In the genomic region with DNA sequence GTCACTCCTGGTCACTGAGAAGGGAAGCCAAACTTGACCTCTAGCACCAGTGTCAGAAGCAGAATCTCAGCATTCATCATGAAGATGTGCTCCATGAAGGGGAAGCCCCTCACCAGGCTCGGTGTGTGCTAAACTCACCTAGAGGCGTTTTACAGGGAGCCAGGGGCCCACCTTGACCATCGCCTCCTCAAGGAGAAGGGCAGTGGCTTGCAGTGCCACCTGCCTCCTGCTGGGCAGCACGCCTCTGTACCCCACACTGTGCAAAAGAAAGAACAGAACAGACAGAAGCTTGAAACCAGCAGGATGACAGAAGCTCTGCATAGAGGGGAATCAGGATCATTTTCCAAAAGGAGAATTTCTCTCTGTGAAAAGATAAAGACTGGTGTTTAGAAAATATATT, we compare ENCODE assay signal across 2 cellular contexts.
TF ChIP-seq lines count a peak whose summit lies in the region.

No MANE protein-coding gene starts in this region.

TF ChIP-seq in GM23338, 12 proteins besides CTCF, POLR2A, EP300 and RAD21 (continues in another document):
- TF ChIP-seq STAT1 (IDR thresholded peaks at IDR 0.05; ENCODE audit: unreplicated experiment) = no peak
- no peak for TF ChIP-seq EZH2 (IDR thresholded peaks at IDR 0.05; ENCODE audit: low read depth, unreplicated experiment)
- no peak for TF ChIP-seq POLR2AphosphoS5 (IDR thresholded peaks at IDR 0.05; ENCODE audit: low read depth)
- no peak for TF ChIP-seq CREB1 (CRISPR knock-in tag; IDR thresholded peaks at IDR 0.05; ENCODE audit: low read depth)
- TF ChIP-seq NANOG (IDR thresholded peaks at IDR 0.05; ENCODE audit: borderline replicate concordance) = no peak
- TF ChIP-seq, protein P1, sequence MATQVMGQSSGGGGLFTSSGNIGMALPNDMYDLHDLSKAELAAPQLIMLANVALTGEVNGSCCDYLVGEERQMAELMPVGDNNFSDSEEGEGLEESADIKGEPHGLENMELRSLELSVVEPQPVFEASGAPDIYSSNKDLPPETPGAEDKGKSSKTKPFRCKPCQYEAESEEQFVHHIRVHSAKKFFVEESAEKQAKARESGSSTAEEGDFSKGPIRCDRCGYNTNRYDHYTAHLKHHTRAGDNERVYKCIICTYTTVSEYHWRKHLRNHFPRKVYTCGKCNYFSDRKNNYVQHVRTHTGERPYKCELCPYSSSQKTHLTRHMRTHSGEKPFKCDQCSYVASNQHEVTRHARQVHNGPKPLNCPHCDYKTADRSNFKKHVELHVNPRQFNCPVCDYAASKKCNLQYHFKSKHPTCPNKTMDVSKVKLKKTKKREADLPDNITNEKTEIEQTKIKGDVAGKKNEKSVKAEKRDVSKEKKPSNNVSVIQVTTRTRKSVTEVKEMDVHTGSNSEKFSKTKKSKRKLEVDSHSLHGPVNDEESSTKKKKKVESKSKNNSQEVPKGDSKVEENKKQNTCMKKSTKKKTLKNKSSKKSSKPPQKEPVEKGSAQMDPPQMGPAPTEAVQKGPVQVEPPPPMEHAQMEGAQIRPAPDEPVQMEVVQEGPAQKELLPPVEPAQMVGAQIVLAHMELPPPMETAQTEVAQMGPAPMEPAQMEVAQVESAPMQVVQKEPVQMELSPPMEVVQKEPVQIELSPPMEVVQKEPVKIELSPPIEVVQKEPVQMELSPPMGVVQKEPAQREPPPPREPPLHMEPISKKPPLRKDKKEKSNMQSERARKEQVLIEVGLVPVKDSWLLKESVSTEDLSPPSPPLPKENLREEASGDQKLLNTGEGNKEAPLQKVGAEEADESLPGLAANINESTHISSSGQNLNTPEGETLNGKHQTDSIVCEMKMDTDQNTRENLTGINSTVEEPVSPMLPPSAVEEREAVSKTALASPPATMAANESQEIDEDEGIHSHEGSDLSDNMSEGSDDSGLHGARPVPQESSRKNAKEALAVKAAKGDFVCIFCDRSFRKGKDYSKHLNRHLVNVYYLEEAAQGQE (IDR thresholded peaks at IDR 0.05; ENCODE audit: unreplicated experiment) = no peak
- no peak for TF ChIP-seq ZNF114 (CRISPR knock-in tag; IDR thresholded peaks at IDR 0.05)
- no peak for TF ChIP-seq EZH2phosphoT487 (IDR thresholded peaks at IDR 0.05; ENCODE audit: unreplicated experiment)
- TF ChIP-seq ZNF462 (CRISPR knock-in tag; IDR thresholded peaks at IDR 0.05) = no peak
- TF ChIP-seq JUNB (IDR thresholded peaks at IDR 0.05; ENCODE audit: unreplicated experiment) = no peak
- TF ChIP-seq ZNF331 (CRISPR knock-in tag; IDR thresholded peaks at IDR 0.05; ENCODE audit: low read depth) = no peak

TF ChIP-seq in GM12878, 131 proteins besides CTCF, POLR2A, EP300 and RAD21:
- no peak for TF ChIP-seq ZNF384 (IDR thresholded peaks at IDR 0.05; ENCODE audit: borderline replicate concordance, low read depth, low read length)
